Comparison of ENCODE assay signal across 16 cellular contexts in the genomic region with DNA sequence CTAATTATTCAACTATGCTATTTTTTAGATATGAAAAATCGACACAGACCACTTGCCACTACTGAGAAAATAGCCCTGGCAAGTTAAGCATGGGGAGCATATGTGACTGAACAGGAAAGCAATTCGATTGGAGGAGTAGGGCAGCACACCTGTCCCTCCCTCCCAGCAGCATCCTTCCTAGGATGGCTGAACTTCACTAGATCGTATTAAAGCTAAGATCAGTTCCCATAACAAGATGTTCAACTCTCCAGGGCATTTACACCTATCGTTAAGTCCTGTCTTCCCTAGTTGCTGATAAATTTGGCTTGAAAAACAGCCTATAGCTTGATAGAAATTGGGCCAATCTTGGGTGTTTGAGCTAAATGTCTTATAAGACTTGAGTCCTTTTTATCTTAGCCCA. TPM values are rescaled to one million over a fixed set of nuclear protein-coding genes. Genes with fewer than 3 reads are reported as not detected.
A peak's percentile ranks its signal among the peaks of the same experiment; 100 is the strongest.
DNase-seq lines count a peak whose midpoint lies in the region; ATAC-seq and TF ChIP-seq lines count a peak whose summit lies in the region.
"Had no signal": no experiment of that assay in that cellular context is flagged by ENCODE, and none has a peak within 500 bp of the region (broad histone marks: within the 10 kb centered on the region; RNA-seq: fewer than 3 reads in every experiment).

No MANE protein-coding gene starts in this region.

- peaks cover 86% of the 10 kb centered on the region for H3K36me3 Mint-ChIP-seq in activated CD8-positive, alpha-beta T cell treated with anti-CD3 and anti-CD28 coated beads for 36 hours (ENCODE audit: low read depth)
- H3K36me3 Mint-ChIP-seq in activated CD8-positive, alpha-beta T cell treated with anti-CD3 and anti-CD28 coated beads, Interleukin-2, amount 10 ng/mL, durations not matched to agents 7 days and 5 days (ENCODE audit: low read depth), result peaks cover 87% of the 10 kb centered on the region
- peaks cover 35% of the 10 kb centered on the region for H3K36me3 Mint-ChIP-seq in progenitor cell of endocrine pancreas (ENCODE audit: insufficient read depth)

- H3K4me2 ChIP-seq in GM23248 (ENCODE audit: unreplicated experiment), result no peak overlapping the region

- H3K27me3 ChIP-seq in GM23248 (replicated peaks; ENCODE audit: insufficient read depth), result no peaks in the 10 kb centered on the region
- H3K27me3 ChIP-seq: body of pancreas, left lung had no signal

- H3K27me3 Mint-ChIP-seq in activated CD8-positive, alpha-beta T cell treated with anti-CD3 and anti-CD28 coated beads for 36 hours, result no peaks in the 10 kb centered on the region
- H3K27me3 Mint-ChIP-seq in activated CD8-positive, alpha-beta T cell treated with anti-CD3 and anti-CD28 coated beads, Interleukin-2, amount 10 ng/mL, durations not matched to agents 7 days and 5 days (ENCODE audit: low read depth), result no peaks in the 10 kb centered on the region
- H3K27me3 Mint-ChIP-seq in progenitor cell of endocrine pancreas, result no peaks in the 10 kb centered on the region
- H3K27me3 Mint-ChIP-seq: stimulated activated naive B cell treated with anti-CD40 and anti-IgM and Interleukin-4, amounts not matched to agents 10 μg/mL and 1 μg/mL and 100 μg/mL, for 72 hours had no signal

- TF ChIP-seq CTCF in activated CD8-positive, alpha-beta T cell treated with anti-CD3 and anti-CD28 coated beads for 36 hours (IDR thresholded peaks at IDR 0.05), result no peak
- no peak for TF ChIP-seq CTCF in progenitor cell of endocrine pancreas (IDR thresholded peaks at IDR 0.05; ENCODE audit: unreplicated experiment)

- H3K9me3 ChIP-seq in GM23248 (ENCODE audit: low read depth), result no peaks in the 10 kb centered on the region
- H3K9me3 ChIP-seq: body of pancreas, left lung had no signal

- peak overlapping the region; percentile 19 for H3K27ac ChIP-seq in GM23248
- H3K27ac ChIP-seq in caudate nucleus (ENCODE audit: low read depth, low read length), result peak overlapping the region; percentile 4
- H3K27ac ChIP-seq: left lung had no signal

- H4K20me1 ChIP-seq in GM23248 (ENCODE audit: insufficient read depth), result no peaks in the 10 kb centered on the region

- WGBS in GM23248 (ENCODE audit: low coverage in 1 of 2, low lambda C conversion rate in 2 of 2, missing lambda C conversion rate in 2 of 2), 2 experiments, result 67 to 68% methylated on average over 4 of the region's 4 CpGs

- H3K4me3 Mint-ChIP-seq in activated CD8-positive, alpha-beta T cell treated with anti-CD3 and anti-CD28 coated beads for 36 hours, result no peak overlapping the region
- H3K4me3 Mint-ChIP-seq in activated CD8-positive, alpha-beta T cell treated with anti-CD3 and anti-CD28 coated beads, Interleukin-2, amount 10 ng/mL, durations not matched to agents 7 days and 5 days, result no peak overlapping the region
- no peak overlapping the region for H3K4me3 Mint-ChIP-seq in progenitor cell of endocrine pancreas (ENCODE audit: low read depth)
- H3K4me3 Mint-ChIP-seq: stimulated activated naive B cell treated with anti-CD40 and anti-IgM and Interleukin-4, amounts not matched to agents 10 μg/mL and 1 μg/mL and 100 μg/mL, for 72 hours had no signal

- H3K36me3 ChIP-seq in GM23248 (ENCODE audit: low read depth), result peaks cover 24% of the 10 kb centered on the region

- no peak for DNase-seq in activated CD8-positive, alpha-beta T cell treated with anti-CD3 and anti-CD28 coated beads for 36 hours
- DNase-seq in activated CD8-positive, alpha-beta T cell treated with anti-CD3 and anti-CD28 coated beads, Interleukin-2, amount 10 ng/mL, durations not matched to agents 7 days and 5 days, result no peak
- DNase-seq in GM23248 (no peak), caudate nucleus (lab: John Stamatoyannopoulos, UW) (no peak), progenitor cell of endocrine pancreas (ENCODE audit: low spot score, unreplicated experiment) (no peak), NCI-H146 treated with DMSO at 0.1 percent for 48 hours (lab: John Stamatoyannopoulos, UW; ENCODE audit: unreplicated experiment) (no peak), CD1c-positive myeloid dendritic cell (ENCODE audit: extremely low spot score) (no peak)
- DNase-seq: body of pancreas; GOT3; left lung; NCI-H1092 treated with DMSO at 0.1 percent for 48 hours; right cardiac atrium; SHP77 treated with DMSO at 0.1 percent for 48 hours; stimulated activated CD4-positive, alpha-beta T cell treated with anti-CD3 and anti-CD28 coated beads, Interleukin-4, amount 100 ng/mL, for 4 hours; stimulated activated naive B cell treated with anti-CD40 and anti-IgM and Interleukin-4, amounts not matched to agents 10 μg/mL and 1 μg/mL and 100 μg/mL, for 72 hours had no signal

- intact Hi-C loops in activated CD8-positive, alpha-beta T cell treated with anti-CD3 and anti-CD28 coated beads for 36 hours (cut with micrococcal nuclease), result no loop called here

- H3K9ac ChIP-seq in GM23248, result 0 out of 2 replicates have a peak overlapping the region, but pooled peaks have one; percentile 0

- H3K9me2 ChIP-seq in GM23248 (ENCODE audit: insufficient read depth), result no peaks in the 10 kb centered on the region

- H3K79me2 ChIP-seq in GM23248 (ENCODE audit: insufficient read depth), result peaks cover 48% of the 10 kb centered on the region

- no peak for ATAC-seq in activated CD8-positive, alpha-beta T cell treated with anti-CD3 and anti-CD28 coated beads for 36 hours
- ATAC-seq in activated CD8-positive, alpha-beta T cell treated with anti-CD3 and anti-CD28 coated beads, Interleukin-2, amount 10 ng/mL, durations not matched to agents 7 days and 5 days, result no peak
- no peak for ATAC-seq in HG03095 (IDR thresholded peaks at IDR 0.05; ENCODE audit: unreplicated experiment)
- ATAC-seq: body of pancreas; left lung; right cardiac atrium; stimulated activated naive B cell treated with anti-CD40 and anti-IgM and Interleukin-4, amounts not matched to agents 10 μg/mL and 1 μg/mL and 100 μg/mL, for 72 hours had no signal

- no peak overlapping the region for H2AFZ ChIP-seq in GM23248

- H3K4me1 ChIP-seq in GM23248 (ENCODE audit: insufficient read depth), result peaks cover 23% of the 10 kb centered on the region

- peaks cover 63% of the 10 kb centered on the region for H3K4me1 Mint-ChIP-seq in activated CD8-positive, alpha-beta T cell treated with anti-CD3 and anti-CD28 coated beads for 36 hours (ENCODE audit: low read depth)
- peaks cover 68% of the 10 kb centered on the region for H3K4me1 Mint-ChIP-seq in activated CD8-positive, alpha-beta T cell treated with anti-CD3 and anti-CD28 coated beads, Interleukin-2, amount 10 ng/mL, durations not matched to agents 7 days and 5 days (ENCODE audit: low read depth)
- peaks cover 31% of the 10 kb centered on the region for H3K4me1 Mint-ChIP-seq in progenitor cell of endocrine pancreas (ENCODE audit: low read depth)

- H3K9me3 Mint-ChIP-seq in activated CD8-positive, alpha-beta T cell treated with anti-CD3 and anti-CD28 coated beads for 36 hours, result no peaks in the 10 kb centered on the region
- no peaks in the 10 kb centered on the region for H3K9me3 Mint-ChIP-seq in activated CD8-positive, alpha-beta T cell treated with anti-CD3 and anti-CD28 coated beads, Interleukin-2, amount 10 ng/mL, durations not matched to agents 7 days and 5 days (ENCODE audit: insufficient read depth)
- H3K9me3 Mint-ChIP-seq in progenitor cell of endocrine pancreas (ENCODE audit: low read depth), result no peaks in the 10 kb centered on the region
- H3K9me3 Mint-ChIP-seq: stimulated activated naive B cell treated with anti-CD40 and anti-IgM and Interleukin-4, amounts not matched to agents 10 μg/mL and 1 μg/mL and 100 μg/mL, for 72 hours had no signal

- peaks cover 90% of the 10 kb centered on the region for H3F3A ChIP-seq in GM23248 (ENCODE audit: insufficient read depth)

- POLR2A ChIA-PET in activated CD8-positive, alpha-beta T cell treated with anti-CD3 and anti-CD28 coated beads for 36 hours (lab: Charles Lee), result interaction anchor here (0.9 to 1.6 kb wide), 9 partner anchors 9 to 53 kb away, joined by 3 to 8 read pairs (median 4); partner anchors contain the start of genes GNL1 and PRR3
- POLR2A ChIA-PET in activated CD8-positive, alpha-beta T cell treated with anti-CD3 and anti-CD28 coated beads, Interleukin-2, amount 10 ng/mL, durations not matched to agents 7 days and 5 days (lab: Charles Lee), result interaction anchor here (0.7 to 1.2 kb wide), 4 partner anchors 8 to 13 kb away, joined by 3 to 6 read pairs (median 4); no protein-coding TSS in a partner anchor

- no peak overlapping the region for H3K4me3 ChIP-seq in GM23248
- H3K4me3 ChIP-seq: body of pancreas, left lung had no signal

- CTCF ChIA-PET in activated CD8-positive, alpha-beta T cell treated with anti-CD3 and anti-CD28 coated beads for 36 hours (lab: Charles Lee), result interaction anchor here (1.0 to 1.6 kb wide), 5 partner anchors 12 to 157 kb away, joined by 4 to 25 read pairs (median 5); no protein-coding TSS in a partner anchor
- CTCF ChIA-PET in activated CD8-positive, alpha-beta T cell treated with anti-CD3 and anti-CD28 coated beads, Interleukin-2, amount 10 ng/mL, durations not matched to agents 7 days and 5 days (lab: Charles Lee), result interaction anchor here (0.7 to 2.0 kb wide), 7 partner anchors 12 to 156 kb away, joined by 3 to 15 read pairs (median 5); no protein-coding TSS in a partner anchor

- in situ Hi-C loops in GM23248 (cut with MboI), result no loop called here

- peak overlapping the region; percentile 59 for H3K27ac Mint-ChIP-seq in activated CD8-positive, alpha-beta T cell treated with anti-CD3 and anti-CD28 coated beads for 36 hours
- H3K27ac Mint-ChIP-seq in activated CD8-positive, alpha-beta T cell treated with anti-CD3 and anti-CD28 coated beads, Interleukin-2, amount 10 ng/mL, durations not matched to agents 7 days and 5 days, result no peak overlapping the region
- peak overlapping the region; percentile 75 for H3K27ac Mint-ChIP-seq in progenitor cell of endocrine pancreas

RNA-seq across cellular contexts. Expression of gene PPP1R10, which starts 7.0 kb away (rescaled TPM):
- total RNA-seq in activated CD8-positive, alpha-beta T cell treated with anti-CD3 and anti-CD28 coated beads for 36 hours, result 10 to 100 TPM; 59.0 to 59.8 TPM
- 10 to 100 TPM; 92.8 to 99.7 TPM for total RNA-seq in activated CD8-positive, alpha-beta T cell treated with anti-CD3 and anti-CD28 coated beads, Interleukin-2, amount 10 ng/mL, durations not matched to agents 7 days and 5 days
- 23.9 and 27.3 TPM in 2 replicates for total RNA-seq in GM23248 (2014; rRNA removed; shearing (Covaris generic))
- 23.6 and 32.7 TPM in 2 replicates for polyA plus RNA-seq in GM23248 (2016; fragmentation: Nextera tagmentation; extraction: Ambion mirVana)
- total RNA-seq in progenitor cell of endocrine pancreas, result 141 and 142 TPM in 2 replicates

RNA-seq across cellular contexts. Expression of gene MRPS18B, which starts 7.6 kb away (rescaled TPM):
- total RNA-seq in activated CD8-positive, alpha-beta T cell treated with anti-CD3 and anti-CD28 coated beads for 36 hours, result 100 to 1,000 TPM; 109 to 110 TPM
- 10 to 100 TPM; 43.2 to 43.6 TPM for total RNA-seq in activated CD8-positive, alpha-beta T cell treated with anti-CD3 and anti-CD28 coated beads, Interleukin-2, amount 10 ng/mL, durations not matched to agents 7 days and 5 days
- 33.5 and 41.4 TPM in 2 replicates for total RNA-seq in GM23248 (2014; rRNA removed; shearing (Covaris generic))
- polyA plus RNA-seq in GM23248 (2016; fragmentation: Nextera tagmentation; extraction: Ambion mirVana), result 59.2 and 61.2 TPM in 2 replicates
- 27.5 and 28.2 TPM in 2 replicates for total RNA-seq in progenitor cell of endocrine pancreas

RNA-seq across cellular contexts. Expression of gene ATAT1, which starts 16.6 kb away (rescaled TPM):
- 1 to 10 TPM; 7.5 to 7.8 TPM for total RNA-seq in activated CD8-positive, alpha-beta T cell treated with anti-CD3 and anti-CD28 coated beads for 36 hours
- 10 to 100 TPM in 1 of 2 experiments, 1 to 10 TPM in 1; 10.0 to 10.5 TPM for total RNA-seq in activated CD8-positive, alpha-beta T cell treated with anti-CD3 and anti-CD28 coated beads, Interleukin-2, amount 10 ng/mL, durations not matched to agents 7 days and 5 days
- 2.3 and 3.7 TPM in 2 replicates for total RNA-seq in GM23248 (2014; rRNA removed; shearing (Covaris generic))
- polyA plus RNA-seq in GM23248 (2016; fragmentation: Nextera tagmentation; extraction: Ambion mirVana), result 12.3 and 12.6 TPM in 2 replicates
- 71.2 and 74.2 TPM in 2 replicates for total RNA-seq in progenitor cell of endocrine pancreas

RNA-seq across cellular contexts. Expression of gene C6orf136, which starts 36.9 kb away (rescaled TPM):
- 10 to 100 TPM; 34.8 to 40.1 TPM for total RNA-seq in activated CD8-positive, alpha-beta T cell treated with anti-CD3 and anti-CD28 coated beads for 36 hours
- 10 to 100 TPM; 31.6 to 40.1 TPM for total RNA-seq in activated CD8-positive, alpha-beta T cell treated with anti-CD3 and anti-CD28 coated beads, Interleukin-2, amount 10 ng/mL, durations not matched to agents 7 days and 5 days
- 2.4 and 4.6 TPM in 2 replicates for total RNA-seq in GM23248 (2014; rRNA removed; shearing (Covaris generic))
- 8.6 and 10.6 TPM in 2 replicates for polyA plus RNA-seq in GM23248 (2016; fragmentation: Nextera tagmentation; extraction: Ambion mirVana)
- 18.8 and 19.5 TPM in 2 replicates for total RNA-seq in progenitor cell of endocrine pancreas

RNA-seq across cellular contexts. Expression of gene ABCF1, which starts 38.8 kb away (rescaled TPM):
- total RNA-seq in activated CD8-positive, alpha-beta T cell treated with anti-CD3 and anti-CD28 coated beads for 36 hours, result 10 to 100 TPM; 86.9 to 88.0 TPM
- total RNA-seq in activated CD8-positive, alpha-beta T cell treated with anti-CD3 and anti-CD28 coated beads, Interleukin-2, amount 10 ng/mL, durations not matched to agents 7 days and 5 days, result 10 to 100 TPM; 72.2 to 79.6 TPM
- total RNA-seq in GM23248 (2014; rRNA removed; shearing (Covaris generic)), result 31.3 and 42.0 TPM in 2 replicates
- 35.5 and 39.7 TPM in 2 replicates for polyA plus RNA-seq in GM23248 (2016; fragmentation: Nextera tagmentation; extraction: Ambion mirVana)
- 72.0 and 78.7 TPM in 2 replicates for total RNA-seq in progenitor cell of endocrine pancreas
